Comparison of ENCODE assay signal across 29 cellular contexts in the genomic region with DNA sequence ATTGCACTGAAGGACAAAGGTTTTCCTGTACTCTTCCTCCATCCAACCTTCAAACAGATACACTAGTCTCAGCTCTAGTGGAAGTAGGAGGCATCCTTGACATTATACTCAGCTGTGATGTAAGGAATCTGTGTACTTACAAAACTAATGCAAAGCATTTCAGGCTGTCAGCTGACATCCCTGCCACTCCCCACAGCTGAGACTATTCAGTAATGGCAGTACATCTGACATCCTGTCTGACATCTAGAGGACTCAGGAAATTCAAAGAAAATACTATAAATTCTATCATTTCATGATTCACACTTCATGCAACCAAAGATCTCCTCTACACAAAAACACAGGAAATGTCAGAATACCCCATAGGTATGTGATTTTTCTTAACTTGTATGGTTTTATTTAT.
A peak's percentile ranks its signal among the peaks of the same experiment; 100 is the strongest.
DNase-seq lines count a peak whose midpoint lies in the region; ATAC-seq, FAIRE-seq and TF ChIP-seq lines count a peak whose summit lies in the region.
"Had no signal": no experiment of that assay in that cellular context is flagged by ENCODE, and none has a peak within 500 bp of the region (broad histone marks: within the 10 kb centered on the region; RNA-seq: fewer than 3 reads in every experiment).

No MANE protein-coding gene starts in this region.

- DNase-seq in activated naive CD8-positive, alpha-beta T cell treated with anti-CD3 and anti-CD28 coated beads, Interleukin-2, amount 10 ng/mL, durations not matched to agents 7 days and 5 days, result no peak
- DNase-seq in activated naive CD8-positive, alpha-beta T cell treated with anti-CD3 and anti-CD28 coated beads, Interleukin-2, amount 50 U/mL, for 24 hours, result no peak
- peak; percentile 19 for DNase-seq in NCI-H69 (lab: John Stamatoyannopoulos, UW)
- peak; percentile 19 for DNase-seq in choroid plexus epithelial cell (ENCODE audit: low read depth)
- DNase-seq in UCSD-AML1 (lab: John Stamatoyannopoulos, UW; ENCODE audit: unreplicated experiment), result no peak
- DNase-seq in GM19239 (ENCODE audit: insufficient read length, low spot score), result no peak
- DNase-seq: activated CD4-positive, alpha-beta T cell treated with anti-CD3 and anti-CD28 coated beads for 36 hours; activated CD8-positive, alpha-beta memory T cell treated with anti-CD3 and anti-CD28 coated beads for 24 hours; activated effector memory CD4-positive, alpha-beta T cell treated with anti-CD3 and anti-CD28 coated beads, Interleukin-2, amount 50 U/mL, for 16 hours; activated T-cell treated with anti-CD3 and anti-CD28 coated beads, Interleukin-2, amount 50 U/mL, for 1 hour; CD8-positive, alpha-beta T cell; DMS 273 treated with DMSO at 0.1 percent for 48 hours; head of caudate nucleus; KBM-7; MV-4-11; NCI-H2171 treated with DMSO at 0.1 percent for 48 hours; NCI-H524 treated with DMSO at 0.1 percent for 48 hours; posterior cingulate gyrus; right cardiac atrium; spleen; trophoblast cell had no signal

- no peak overlapping the region for H3K27ac Mint-ChIP-seq in activated naive CD8-positive, alpha-beta T cell treated with anti-CD3 and anti-CD28 coated beads, Interleukin-2, amount 10 ng/mL, durations not matched to agents 7 days and 5 days
- H3K27ac Mint-ChIP-seq in activated naive CD8-positive, alpha-beta T cell treated with anti-CD3 and anti-CD28 coated beads, Interleukin-2, amount 50 U/mL, for 24 hours, result no peak overlapping the region
- H3K27ac Mint-ChIP-seq: activated CD4-positive, alpha-beta T cell treated with anti-CD3 and anti-CD28 coated beads for 36 hours; CD8-positive, alpha-beta T cell; T-helper 1 cell treated with Interleukin-12 subunit alpha and Interleukin-12 subunit beta and Interleukin-4 antibody, amounts not matched to agents 30 μg/mL and 1 μg/mL, for 36 hours had no signal

- POLR2A ChIA-PET in activated naive CD8-positive, alpha-beta T cell treated with anti-CD3 and anti-CD28 coated beads, Interleukin-2, amount 10 ng/mL, durations not matched to agents 7 days and 5 days (lab: Charles Lee), result no interaction called here

- no peak overlapping the region for H3K4me3 Mint-ChIP-seq in activated naive CD8-positive, alpha-beta T cell treated with anti-CD3 and anti-CD28 coated beads, Interleukin-2, amount 10 ng/mL, durations not matched to agents 7 days and 5 days
- H3K4me3 Mint-ChIP-seq in activated naive CD8-positive, alpha-beta T cell treated with anti-CD3 and anti-CD28 coated beads, Interleukin-2, amount 50 U/mL, for 24 hours, result no peak overlapping the region
- H3K4me3 Mint-ChIP-seq: activated CD4-positive, alpha-beta T cell treated with anti-CD3 and anti-CD28 coated beads for 36 hours; CD8-positive, alpha-beta T cell; central memory CD8-positive, alpha-beta T cell; natural killer cell treated with Interleukin-12 subunit alpha and Interleukin-12 subunit beta and Interleukin-15 and Interleukin-18, amount 100 ng/mL, for 72 hours; T-helper 1 cell treated with Interleukin-12 subunit alpha and Interleukin-12 subunit beta and Interleukin-4 antibody, amounts not matched to agents 30 μg/mL and 1 μg/mL, for 36 hours had no signal

- TF ChIP-seq CTCF in choroid plexus epithelial cell (conservative IDR thresholded peaks at IDR 0.05; ENCODE audit: low read depth, low read length), result no peak

- H3K27me3 Mint-ChIP-seq in activated naive CD8-positive, alpha-beta T cell treated with anti-CD3 and anti-CD28 coated beads, Interleukin-2, amount 10 ng/mL, durations not matched to agents 7 days and 5 days, result no peaks in the 10 kb centered on the region
- H3K27me3 Mint-ChIP-seq in activated naive CD8-positive, alpha-beta T cell treated with anti-CD3 and anti-CD28 coated beads, Interleukin-2, amount 50 U/mL, for 24 hours, result no peaks in the 10 kb centered on the region
- H3K27me3 Mint-ChIP-seq: activated CD4-positive, alpha-beta T cell treated with anti-CD3 and anti-CD28 coated beads for 36 hours; central memory CD8-positive, alpha-beta T cell; natural killer cell treated with Interleukin-12 subunit alpha and Interleukin-12 subunit beta and Interleukin-15 and Interleukin-18, amount 100 ng/mL, for 72 hours had no signal

- no peaks in the 10 kb centered on the region for H3K9me3 Mint-ChIP-seq in activated naive CD8-positive, alpha-beta T cell treated with anti-CD3 and anti-CD28 coated beads, Interleukin-2, amount 10 ng/mL, durations not matched to agents 7 days and 5 days
- no peaks in the 10 kb centered on the region for H3K9me3 Mint-ChIP-seq in activated naive CD8-positive, alpha-beta T cell treated with anti-CD3 and anti-CD28 coated beads, Interleukin-2, amount 50 U/mL, for 24 hours
- H3K9me3 Mint-ChIP-seq: CD8-positive, alpha-beta T cell; central memory CD8-positive, alpha-beta T cell; natural killer cell treated with Interleukin-12 subunit alpha and Interleukin-12 subunit beta and Interleukin-15 and Interleukin-18, amount 100 ng/mL, for 72 hours; T-helper 1 cell treated with Interleukin-12 subunit alpha and Interleukin-12 subunit beta and Interleukin-4 antibody, amounts not matched to agents 30 μg/mL and 1 μg/mL, for 36 hours had no signal

- no peak overlapping the region for H3K4me3 ChIP-seq in choroid plexus epithelial cell (ENCODE audit: low read depth, low read length)
- H3K4me3 ChIP-seq: A549, spleen had no signal

- H3K4me1 Mint-ChIP-seq in activated naive CD8-positive, alpha-beta T cell treated with anti-CD3 and anti-CD28 coated beads, Interleukin-2, amount 10 ng/mL, durations not matched to agents 7 days and 5 days, result peaks cover 11% of the 10 kb centered on the region
- H3K4me1 Mint-ChIP-seq in activated naive CD8-positive, alpha-beta T cell treated with anti-CD3 and anti-CD28 coated beads, Interleukin-2, amount 50 U/mL, for 24 hours, result peaks cover 2% of the 10 kb centered on the region
- H3K4me1 Mint-ChIP-seq: activated CD4-positive, alpha-beta T cell treated with anti-CD3 and anti-CD28 coated beads for 36 hours had no signal

- FAIRE-seq in GM19239 (lab: Jason Lieb, UNC), result no peak
- FAIRE-seq: A549, G401.6, H54 had no signal

- peaks cover 16% of the 10 kb centered on the region for H3K36me3 Mint-ChIP-seq in activated naive CD8-positive, alpha-beta T cell treated with anti-CD3 and anti-CD28 coated beads, Interleukin-2, amount 10 ng/mL, durations not matched to agents 7 days and 5 days
- H3K36me3 Mint-ChIP-seq in activated naive CD8-positive, alpha-beta T cell treated with anti-CD3 and anti-CD28 coated beads, Interleukin-2, amount 50 U/mL, for 24 hours (ENCODE audit: low read depth), result peaks cover 8% of the 10 kb centered on the region
- H3K36me3 Mint-ChIP-seq: natural killer cell treated with Interleukin-12 subunit alpha and Interleukin-12 subunit beta and Interleukin-15 and Interleukin-18, amount 100 ng/mL, for 72 hours had no signal

- peak; percentile 66 for ATAC-seq in activated naive CD8-positive, alpha-beta T cell treated with anti-CD3 and anti-CD28 coated beads, Interleukin-2, amount 10 ng/mL, durations not matched to agents 7 days and 5 days (ENCODE audit: low read depth)
- ATAC-seq in activated naive CD8-positive, alpha-beta T cell treated with anti-CD3 and anti-CD28 coated beads, Interleukin-2, amount 50 U/mL, for 24 hours, result no peak
- ATAC-seq in HG03280 (IDR thresholded peaks at IDR 0.05; ENCODE audit: unreplicated experiment) (no peak), HG03095 (IDR thresholded peaks at IDR 0.05; ENCODE audit: unreplicated experiment) (no peak)
- ATAC-seq: A549; activated CD4-positive, alpha-beta T cell treated with anti-CD3 and anti-CD28 coated beads for 36 hours; CD8-positive, alpha-beta T cell; right cardiac atrium had no signal

Comparison
In these comparisons a context has a peak if more than half of its experiments do, and no peak if none do; other contexts are left out.
1. DNase-seq: peak in NCI-H69 (single experiment) and choroid plexus epithelial cell (single experiment); none in activated naive CD8-positive, alpha-beta T cell treated with anti-CD3 and anti-CD28 coated beads, Interleukin-2, amount 10 ng/mL, durations not matched to agents 7 days and 5 days (single experiment), activated naive CD8-positive, alpha-beta T cell treated with anti-CD3 and anti-CD28 coated beads, Interleukin-2, amount 50 U/mL, for 24 hours (single experiment), UCSD-AML1 (single experiment) and GM19239 (single experiment).